In the genomic region with DNA sequence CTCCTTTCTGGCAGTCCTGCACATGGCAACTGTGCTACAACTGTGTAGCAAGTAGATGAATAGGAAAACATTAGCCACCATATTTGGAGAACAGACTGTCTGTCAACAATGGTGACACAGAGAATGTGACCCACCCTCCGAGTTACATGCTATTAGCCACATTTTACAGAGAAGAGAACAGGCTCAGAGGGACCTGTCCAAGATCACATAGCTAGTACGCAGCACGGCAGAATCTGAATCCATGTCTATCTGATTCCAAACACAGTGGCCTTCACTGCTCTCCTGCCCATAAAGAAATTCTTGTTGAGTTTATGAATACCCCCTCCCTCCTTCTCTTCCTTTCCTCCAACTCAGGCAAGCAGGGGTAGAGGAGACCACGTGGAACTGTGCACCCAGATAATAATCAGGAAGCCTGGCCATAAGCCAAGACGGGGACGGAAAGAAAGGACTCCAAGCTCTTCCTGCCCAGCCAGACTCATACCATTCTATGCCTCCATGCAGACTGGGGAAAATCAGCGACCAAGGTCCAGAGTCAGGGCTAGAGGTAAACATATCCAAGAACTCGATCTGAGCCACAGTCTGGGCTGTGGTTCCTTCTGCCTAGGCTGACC, we compare ENCODE assay signal across 21 cellular contexts.
A peak's percentile ranks its signal among the peaks of the same experiment; 100 is the strongest.
DNase-seq lines count a peak whose midpoint lies in the region; FAIRE-seq and TF ChIP-seq lines count a peak whose summit lies in the region.
"Had no signal": no experiment of that assay in that cellular context is flagged by ENCODE, and none has a peak within 500 bp of the region (broad histone marks: within the 10 kb centered on the region; RNA-seq: fewer than 3 reads in every experiment).

No MANE protein-coding gene starts in this region.

- no peak for TF ChIP-seq CTCF in mesothelial cell of epicardium (IDR thresholded peaks at IDR 0.05; ENCODE audit: unreplicated experiment)

- H3K36me3 Mint-ChIP-seq in mesothelial cell of epicardium, result no peaks in the 10 kb centered on the region
- H3K36me3 Mint-ChIP-seq: activated naive CD4-positive, alpha-beta T cell treated with anti-CD3 and anti-CD28 coated beads, Interleukin-2, amount 50 U/mL, for 24 hours; immature natural killer cell had no signal

- FAIRE-seq in GM12891 (lab: Jason Lieb, UNC), result no peak
- FAIRE-seq: G401.6 had no signal

- H3K27me3 Mint-ChIP-seq in mesothelial cell of epicardium (ENCODE audit: low read depth), result peaks cover 6% of the 10 kb centered on the region

- peak; percentile 14 for DNase-seq in CMK (ENCODE audit: low read depth)
- DNase-seq in NCI-H69 (lab: John Stamatoyannopoulos, UW), result peak; percentile 85
- peak; percentile 4 to 46 for DNase-seq in dermis microvascular lymphatic vessel endothelial cell (ENCODE audit: low read depth in 2 of 2)
- DNase-seq in mesothelial cell of epicardium (ENCODE audit: low spot score in 2 of 2, unreplicated experiment in 2 of 2), result peak; percentile 33 to 67
- DNase-seq in activated CD4-positive, alpha-beta T cell treated with anti-CD3 and anti-CD28 coated beads, Interleukin-2, amount 50 U/mL, for 48 hours, result no peak
- DNase-seq in hepatic stellate cell (ENCODE audit: low spot score), result no peak
- DNase-seq in GM12891 (ENCODE audit: insufficient read length, low spot score), result no peak
- DNase-seq: activated CD4-positive, alpha-beta T cell treated with anti-CD3 and anti-CD28 coated beads for 4 hours; amniotic stem cell; DMS79; immature natural killer cell; left cardiac atrium; mesenchymal stem cell; NCI-H446 treated with DMSO at 0.1 percent for 48 hours; NCI-H82; spleen; stimulated activated CD8-positive, alpha-beta memory T cell treated with anti-CD3 and anti-CD28 coated beads, Interleukin-4, amount 100 ng/mL, for 48 hours; tibial artery had no signal

- peaks cover 23% of the 10 kb centered on the region for H3K4me1 Mint-ChIP-seq in mesothelial cell of epicardium
- H3K4me1 Mint-ChIP-seq: activated naive CD4-positive, alpha-beta T cell treated with anti-CD3 and anti-CD28 coated beads, Interleukin-2, amount 50 U/mL, for 24 hours; immature natural killer cell had no signal

- no peaks in the 10 kb centered on the region for H3K9me3 Mint-ChIP-seq in mesothelial cell of epicardium
- H3K9me3 Mint-ChIP-seq: activated naive CD4-positive, alpha-beta T cell treated with anti-CD3 and anti-CD28 coated beads, Interleukin-2, amount 50 U/mL, for 24 hours; immature natural killer cell; neural progenitor cell had no signal

- H3K27ac Mint-ChIP-seq in mesothelial cell of epicardium, result no peak overlapping the region
- H3K27ac Mint-ChIP-seq: activated naive CD4-positive, alpha-beta T cell treated with anti-CD3 and anti-CD28 coated beads, Interleukin-2, amount 50 U/mL, for 24 hours; immature natural killer cell; neural progenitor cell had no signal

- no peak for TF ChIP-seq POLR2A in GM12891 (IDR thresholded peaks at IDR 0.05; ENCODE audit: low read depth, low read length)

- no peak overlapping the region for H3K4me3 Mint-ChIP-seq in mesothelial cell of epicardium
- H3K4me3 Mint-ChIP-seq: activated naive CD4-positive, alpha-beta T cell treated with anti-CD3 and anti-CD28 coated beads, Interleukin-2, amount 50 U/mL, for 24 hours; immature natural killer cell; neural progenitor cell had no signal

TF ChIP-seq in GM12891, 5 proteins besides CTCF, POLR2A, EP300 and RAD21:
- TF ChIP-seq TAF1 (IDR thresholded peaks at IDR 0.05; ENCODE audit: low read depth, low read length), result no peak
- TF ChIP-seq SPI1 (IDR thresholded peaks at IDR 0.05; ENCODE audit: low read depth, low read length), result no peak
- TF ChIP-seq POU2F2 (IDR thresholded peaks at IDR 0.05; ENCODE audit: low read depth, low read length), result no peak
- TF ChIP-seq PAX5 (IDR thresholded peaks at IDR 0.05; ENCODE audit: insufficient read depth, low read length, severe bottlenecking), result no peak
- TF ChIP-seq POLR2AphosphoS5 (IDR thresholded peaks at IDR 0.05; ENCODE audit: low read depth, low read length), result no peak

Comparison
In these comparisons a context has a peak if more than half of its experiments do, and no peak if none do; other contexts are left out.
1. DNase-seq: peak in CMK (single experiment), NCI-H69 (single experiment), dermis microvascular lymphatic vessel endothelial cell (2 of 2) and mesothelial cell of epicardium (2 of 2); none in activated CD4-positive, alpha-beta T cell treated with anti-CD3 and anti-CD28 coated beads, Interleukin-2, amount 50 U/mL, for 48 hours (0 of 2), hepatic stellate cell (single experiment) and GM12891 (single experiment).